Comparison of ENCODE assay signal across 9 cellular contexts in genomic region chr1:162056043-162056442, GRCh38. TPM values are rescaled to one million over a fixed set of nuclear protein-coding genes. Genes with fewer than 3 reads are reported as not detected.
DNase-seq lines count a peak whose midpoint lies in the region; ATAC-seq, FAIRE-seq and TF ChIP-seq lines count a peak whose summit lies in the region.
"Had no signal": no experiment of that assay in that cellular context is flagged by ENCODE, and none has a peak within 500 bp of the region (broad histone marks: within the 10 kb centered on the region; RNA-seq: fewer than 3 reads in every experiment).

No MANE protein-coding gene starts in this region.

- TF ChIP-seq EP300 in K562 (IDR thresholded peaks at IDR 0.05; ENCODE audit: low read length) = no peak

- 7% methylated on average over 3 of the region's 3 CpGs for WGBS in K562 (ENCODE audit: insufficient coverage, low coverage, missing lambda C conversion rate)

- intact Hi-C loops in K562 (cut with micrococcal nuclease) (loop anchor here (1.0 to 10.0 kb wide), 6 partner anchors 220 to 1119 kb away; partner anchors contain the start of gene UHMK1), sciatic nerve (cut with DNase I) (loop anchor here (5.0 kb wide), 1 partner anchor 336 kb away; no protein-coding TSS in a partner anchor)

- POLR2A ChIA-PET in K562 (lab: Yijun Ruan, JAX) = interaction anchor here (0.6 to 1.1 kb wide), 3 partner anchors 63 to 576 kb away, joined by 3 to 4 read pairs (median 3); partner anchors contain the start of gene DDR2

- no peak overlapping the region for H3K4me3 ChIP-seq in K562

- peak; percentile 88 to 93 (median 88) for TF ChIP-seq CTCF in K562 (IDR thresholded peaks at IDR 0.05 in 2 of 3, conservative IDR thresholded peaks at IDR 0.05 in 1 of 3; ENCODE audit: insufficient read depth in 2 of 3, low read depth in 1 of 3, low read length in 3 of 3)

- no peaks in the 10 kb centered on the region for H3K4me1 ChIP-seq in K562 (replicated peaks in 1 of 2; ENCODE audit: control insufficient read depth in 2 of 2, insufficient read depth in 2 of 2, low read length in 2 of 2)

- peaks cover 0 to 7% of the 10 kb centered on the region in 2 experiments; a peak in 1 of 5 replicates for H3K27me3 ChIP-seq in K562 (ENCODE audit: control insufficient read depth in 2 of 2, insufficient read depth in 2 of 2, low read length in 2 of 2)

- H3K9ac ChIP-seq in K562 (ENCODE audit: insufficient read depth in 1 of 2, low read depth in 2 of 2, low read length in 2 of 2) = no peak overlapping the region

- no TSS peak for BruUV-seq in K562 (replicated peaks; lab: Mats Ljungman, UMichigan)

- peak; percentile 57 for ATAC-seq in GM21529 (IDR thresholded peaks at IDR 0.05; ENCODE audit: unreplicated experiment)
- ATAC-seq in K562 = peak; percentile 99
- peak; percentile 95 for ATAC-seq in sciatic nerve
- ATAC-seq in GM21786 (IDR thresholded peaks at IDR 0.05; ENCODE audit: unreplicated experiment) = no peak

- H3K9me1 ChIP-seq in K562 (ENCODE audit: control insufficient read depth, insufficient read depth, low read length) = no peaks in the 10 kb centered on the region

- in situ Hi-C loops in K562 (cut with MboI) = no loop called here

- H3K9me3 ChIP-seq in K562 (replicated peaks; ENCODE audit: control insufficient read depth, insufficient read depth, low read depth, low read length) = no peaks in the 10 kb centered on the region

- H4K20me1 ChIP-seq in K562 (replicated peaks; ENCODE audit: control insufficient read depth, insufficient read depth, low read length) = no peaks in the 10 kb centered on the region

- FAIRE-seq in K562 (lab: Jason Lieb, UNC) = peak; percentile 85

- CTCF ChIA-PET in K562 (lab: Yijun Ruan, JAX; ENCODE audit: low intra/inter-chr PET ratio) = interaction anchor here (0.5 to 1.4 kb wide), 4 partner anchors 13 to 744 kb away, joined by 3 to 9 read pairs (median 5); no protein-coding TSS in a partner anchor

- no peak overlapping the region for H3K4me2 ChIP-seq in K562 (ENCODE audit: insufficient read depth, low read length)

- TF ChIP-seq POLR2A in K562 (conservative IDR thresholded peaks at IDR 0.05) = no peak

- no peaks in the 10 kb centered on the region for H3K36me3 ChIP-seq in K562 (ENCODE audit: control insufficient read depth, insufficient read depth, low read length)

- TF ChIP-seq RAD21 in K562 (CRISPR knock-in tag; conservative IDR thresholded peaks at IDR 0.05 in 1 of 2, IDR thresholded peaks at IDR 0.05 in 1 of 2) = peak; percentile 91 to 94

- no peak overlapping the region for H3K27ac ChIP-seq in K562 (ENCODE audit: extremely low read depth, low read depth, low read length)

- no peaks in the 10 kb centered on the region for H3K79me2 ChIP-seq in K562 (ENCODE audit: control insufficient read depth, insufficient read depth, low read length)

- no peak overlapping the region for H2AFZ ChIP-seq in K562 (ENCODE audit: low read depth, low read length)

- peak; percentile 84 for DNase-seq in D341Med (ENCODE audit: low spot score)
- peak; percentile 56 for DNase-seq in NCI-H146 treated with DMSO at 0.1 percent for 48 hours (lab: John Stamatoyannopoulos, UW; ENCODE audit: unreplicated experiment)
- peak; percentile 71 for DNase-seq in SW480 (ENCODE audit: low spot score)
- peak; percentile 62 to 70 (median 65) for DNase-seq in K562 (ENCODE audit: extremely low read depth in 1 of 4, low spot score in 3 of 4)
- peak; percentile 65 to 75 for DNase-seq in hippocampal formation (lab: John Stamatoyannopoulos, UW)
- peak; percentile 77 for DNase-seq in sciatic nerve (ENCODE audit: low spot score)

TF ChIP-seq in K562, 482 proteins besides CTCF, POLR2A, EP300 and RAD21 (continues in another document):
- TF ChIP-seq ZNF24 (IDR thresholded peaks at IDR 0.05) (0 out of 2 replicates have a peak, but pooled peaks have one; percentile 27), ZNF696 (CRISPR knock-in tag; conservative IDR thresholded peaks at IDR 0.05) (no peak), ADNP (tag; IDR thresholded peaks at IDR 0.05) (no peak), TFAP4 (CRISPR knock-in tag; IDR thresholded peaks at IDR 0.05; ENCODE audit: borderline replicate concordance) (peak; percentile 96), ZNF217 (CRISPR knock-in tag; IDR thresholded peaks at IDR 0.05) (no peak), SMC3 (conservative IDR thresholded peaks at IDR 0.05; ENCODE audit: insufficient read depth, low read depth, low read length) (peak; percentile 80), KLF16 (IDR thresholded peaks at IDR 0.05) (peak; percentile 26; the same call in 1 of the 2 replicates), STAG1 (CRISPR knock-in tag; IDR thresholded peaks at IDR 0.05; ENCODE audit: borderline replicate concordance) (peak; percentile 90; the same call in 1 of the 2 replicates)
- TF ChIP-seq, protein P1, sequence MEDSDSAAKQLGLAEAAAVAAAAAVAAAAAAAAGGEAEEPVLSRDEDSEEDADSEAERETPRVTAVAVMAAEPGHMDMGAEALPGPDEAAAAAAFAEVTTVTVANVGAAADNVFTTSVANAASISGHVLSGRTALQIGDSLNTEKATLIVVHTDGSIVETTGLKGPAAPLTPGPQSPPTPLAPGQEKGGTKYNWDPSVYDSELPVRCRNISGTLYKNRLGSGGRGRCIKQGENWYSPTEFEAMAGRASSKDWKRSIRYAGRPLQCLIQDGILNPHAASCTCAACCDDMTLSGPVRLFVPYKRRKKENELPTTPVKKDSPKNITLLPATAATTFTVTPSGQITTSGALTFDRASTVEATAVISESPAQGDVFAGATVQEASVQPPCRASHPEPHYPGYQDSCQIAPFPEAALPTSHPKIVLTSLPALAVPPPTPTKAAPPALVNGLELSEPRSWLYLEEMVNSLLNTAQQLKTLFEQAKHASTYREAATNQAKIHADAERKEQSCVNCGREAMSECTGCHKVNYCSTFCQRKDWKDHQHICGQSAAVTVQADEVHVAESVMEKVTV (CRISPR knock-in tag; IDR thresholded peaks at IDR 0.05) = peak; percentile 77; the same call in 1 of the 2 replicates

RNA-seq across cellular contexts. Expression of gene NOS1AP, which starts 13.4 kb away (rescaled TPM):
- total RNA-seq in K562 (2011; cell fraction: chromatin; rRNA removed; ENCODE audit: low replicate concordance) = 2.7 and 3.0 TPM in 2 replicates
- 1.7 and 2.5 TPM in 2 replicates for total RNA-seq in K562 (2011; cell fraction: nucleolus; rRNA removed)
- 2.3 and 2.8 TPM in 2 replicates for total RNA-seq in K562 (2011; cell fraction: nucleoplasm; rRNA removed)
- 0.41 and 0.45 TPM in 2 replicates for total RNA-seq in K562 (2014; rRNA removed)
- 0.13 and 0.15 TPM in 2 replicates for total RNA-seq in K562 (2014; rRNA removed; fragmentation: Illumina TruSeq; extraction: Trizol)
- total RNA-seq in K562 (2015; rRNA removed; fragmentation: Illumina TruSeq; extraction: Trizol) = 0.15 and 0.18 TPM in 2 replicates
- 0.54 and 0.95 TPM in 2 replicates for total RNA-seq in K562 (2021)
- 0.22 and 0.45 TPM in 2 replicates for polyA plus RNA-seq in K562 (2011; rRNA removed)
- 0.38 and 0.64 TPM in 2 replicates for polyA plus RNA-seq in K562 (2011; cell fraction: cytosol; rRNA removed)
- 1.5 and 1.9 TPM in 2 replicates for polyA plus RNA-seq in K562 (2011; cell fraction: nucleus; rRNA removed)
- polyA plus RNA-seq in K562 (2012) = 0.35 and 1.0 TPM in 2 replicates
- 0.27 and 0.46 TPM in 2 replicates for polyA plus RNA-seq in K562 (2014; fragmentation: Illumina TruSeq; extraction: Trizol)
- under 1 TPM; 0.07 to 0.10 TPM for polyA plus RNA-seq in K562 (2014; fragmentation: Nextera tagmentation; extraction: Ambion mirVana)
- polyA plus RNA-seq in K562 (2014; rRNA removed) = 1.5 TPM in 2 replicates
- 0.91 and 1.1 TPM in 2 replicates for polyA minus RNA-seq in K562 (2011; rRNA and poly(A)+ RNA removed)
- 0.48 and 1.4 TPM in 2 replicates for polyA minus RNA-seq in K562 (2011; cell fraction: cytosol; rRNA and poly(A)+ RNA removed)
- polyA minus RNA-seq in K562 (2011; cell fraction: nucleus; rRNA and poly(A)+ RNA removed) = 1.6 and 2.9 TPM in 2 replicates
- total RNA-seq in sciatic nerve = 9.1 TPM
- total RNA-seq: T-helper 1 cell treated with Interleukin-12 subunit alpha and Interleukin-12 subunit beta and Interleukin-4 antibody, amounts not matched to agents 30 ng/mL and 1 ng/mL, for 36 hours had no signal

RNA-seq across cellular contexts. Expression of gene OLFML2B, which starts 32.4 kb away (rescaled TPM):
- not detected in 2 replicates for total RNA-seq in K562 (2011; cell fraction: chromatin; rRNA removed; ENCODE audit: low replicate concordance)
- not detected in 2 replicates for total RNA-seq in K562 (2011; cell fraction: nucleolus; rRNA removed)
- not detected in 2 replicates for total RNA-seq in K562 (2011; cell fraction: nucleoplasm; rRNA removed)
- total RNA-seq in K562 (2014; rRNA removed) (not detected in 2 replicates), K562 (2014; rRNA removed; fragmentation: Illumina TruSeq; extraction: Trizol) (not detected in 2 replicates), K562 (2015; rRNA removed; fragmentation: Illumina TruSeq; extraction: Trizol) (not detected in 2 replicates), K562 (2021) (not detected in 2 replicates), sciatic nerve (50.3 TPM)
- polyA plus RNA-seq in K562 (2011; rRNA removed) (not detected in 2 replicates), K562 (2014; fragmentation: Illumina TruSeq; extraction: Trizol) (not detected in 2 replicates), K562 (2014; fragmentation: Nextera tagmentation; extraction: Ambion mirVana) (not detected), K562 (2014; rRNA removed) (not detected in 2 replicates)
- not detected in 2 replicates for polyA plus RNA-seq in K562 (2011; cell fraction: cytosol; rRNA removed)
- not detected in 2 replicates for polyA plus RNA-seq in K562 (2011; cell fraction: nucleus; rRNA removed)
- polyA plus RNA-seq in K562 (2012) = not detected in 2 replicates
- polyA minus RNA-seq in K562 (2011; rRNA and poly(A)+ RNA removed) = not detected in 2 replicates
- not detected in 2 replicates for polyA minus RNA-seq in K562 (2011; cell fraction: cytosol; rRNA and poly(A)+ RNA removed)
- not detected in 2 replicates for polyA minus RNA-seq in K562 (2011; cell fraction: nucleus; rRNA and poly(A)+ RNA removed)
- total RNA-seq: T-helper 1 cell treated with Interleukin-12 subunit alpha and Interleukin-12 subunit beta and Interleukin-4 antibody, amounts not matched to agents 30 ng/mL and 1 ng/mL, for 36 hours had no signal

Comparison
In these comparisons a context has a peak if more than half of its experiments do, and no peak if none do; other contexts are left out.
1. RNA of gene OLFML2B, which starts 32.4 kb away (total RNA-seq): 50.3 TPM in sciatic nerve (single experiment); not detected in K562; every median in the first group is over 10 times any median in the second.
2. Peak in every context shown above with its lines, with median percentiles within 50 percentile points of each other: DNase-seq.